In genomic region chr14:64721391-64721791, GRCh38 we compare ENCODE assay signal across 9 cellular contexts. TPM values are rescaled to one million over a fixed set of nuclear protein-coding genes. Genes with fewer than 3 reads are reported as not detected.
DNase-seq lines count a peak whose midpoint lies in the region; ATAC-seq and FAIRE-seq lines count a peak whose summit lies in the region.
"Had no signal": no experiment of that assay in that cellular context is flagged by ENCODE, and none has a peak within 500 bp of the region (broad histone marks: within the 10 kb centered on the region; RNA-seq: fewer than 3 reads in every experiment).

No MANE protein-coding gene starts in this region.

- no peaks in the 10 kb centered on the region for H3K36me3 Mint-ChIP-seq in T-helper 17 cell (ENCODE audit: low read depth)

- DNase-seq in GM04503 (ENCODE audit: low read depth) (peak; percentile 84), T-helper 17 cell (no peak), left cardiac atrium (peak; percentile 56), NCI-H510A treated with DMSO at 0.1 percent for 48 hours (lab: John Stamatoyannopoulos, UW) (no peak), AML-193 (lab: John Stamatoyannopoulos, UW) (no peak), GM19239 (ENCODE audit: insufficient read length, low spot score) (no peak)
- DNase-seq: stimulated activated CD4-positive, alpha-beta T cell treated with anti-CD3 and anti-CD28 coated beads, Interleukin-4, amount 100 ng/mL, for 1 hour had no signal

- H3K27ac Mint-ChIP-seq in T-helper 17 cell, result peak overlapping the region; percentile 96

- ATAC-seq in T-helper 17 cell (no peak), left cardiac atrium (peak; percentile 6 to 44), HG03196 (IDR thresholded peaks at IDR 0.05; ENCODE audit: unreplicated experiment) (no peak)

- H3K4me1 Mint-ChIP-seq in T-helper 17 cell, result peaks cover 79% of the 10 kb centered on the region

- FAIRE-seq in GM19239 (lab: Jason Lieb, UNC), result no peak

- no peaks in the 10 kb centered on the region for H3K9me3 ChIP-seq in T-helper 17 cell (ENCODE audit: control insufficient read depth, low read length, poor library complexity, severe bottlenecking)

- H3K4me3 ChIP-seq in skin epidermis, result no peak overlapping the region

- intact Hi-C loops in left cardiac atrium (cut with DNase I), result loop anchor here in 1 of 2 donors (5.0 kb wide), 1 partner anchor 36 kb away; no protein-coding TSS in a partner anchor

- H3K4me3 Mint-ChIP-seq in T-helper 17 cell, result peak overlapping the region; percentile 68

- H3K27me3 Mint-ChIP-seq in T-helper 17 cell, result no peaks in the 10 kb centered on the region

- H3K27ac ChIP-seq in skin epidermis, result peak overlapping the region in 20 of 21 experiments; percentile 12 to 84 (median 74)

RNA-seq across cellular contexts. Expression of gene PLEKHG3, which starts 17.2 kb away (rescaled TPM):
- 10 to 100 TPM; 61.4 to 65.5 TPM for total RNA-seq in T-helper 17 cell
- 10 to 100 TPM; 29.4 to 37.7 TPM for total RNA-seq in left cardiac atrium

Comparison
In these comparisons a context has a peak if more than half of its experiments do, and no peak if none do; other contexts are left out.
1. DNase-seq: peak in GM04503 (single experiment) and left cardiac atrium (single experiment); none in T-helper 17 cell (0 of 3), NCI-H510A treated with DMSO at 0.1 percent for 48 hours (single experiment), AML-193 (0 of 2) and GM19239 (single experiment).
2. ATAC-seq: peak in left cardiac atrium (2 of 2); none in T-helper 17 cell (single experiment) and HG03196 (single experiment).